ENCODE assay signal across 1 cellular context in the genomic region with DNA sequence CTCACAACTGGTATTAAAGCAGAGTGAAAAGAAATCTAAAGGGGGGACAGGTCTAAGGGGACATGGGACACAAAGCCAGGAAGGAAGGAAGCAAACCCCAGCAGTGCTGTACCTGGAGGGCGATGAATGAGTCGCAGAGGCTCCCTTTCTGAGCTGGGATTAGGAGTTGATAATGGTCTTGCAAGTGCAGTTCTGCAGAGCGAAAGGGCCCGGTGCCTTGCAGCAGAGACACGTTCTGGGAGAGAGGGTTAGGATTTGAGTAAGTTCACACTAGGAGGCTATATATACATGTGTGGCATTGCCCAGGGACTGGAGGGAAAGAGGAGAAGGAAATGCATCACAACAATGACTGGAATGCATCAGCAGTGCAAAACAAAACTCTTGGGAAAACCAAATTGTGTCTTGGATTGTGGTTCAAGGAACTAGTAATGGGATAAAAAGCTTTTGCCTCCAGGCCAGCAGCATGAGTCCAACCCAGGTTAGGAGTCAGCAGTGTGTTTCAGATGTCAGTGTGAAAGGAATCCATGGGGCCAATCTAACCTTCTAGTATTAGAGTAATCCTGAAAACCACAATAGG.
TF ChIP-seq lines count a peak whose summit lies in the region.

No MANE protein-coding gene starts in this region.

TF ChIP-seq in IMR-90, 13 proteins besides CTCF, POLR2A, EP300 and RAD21:
- TF ChIP-seq, protein P1, sequence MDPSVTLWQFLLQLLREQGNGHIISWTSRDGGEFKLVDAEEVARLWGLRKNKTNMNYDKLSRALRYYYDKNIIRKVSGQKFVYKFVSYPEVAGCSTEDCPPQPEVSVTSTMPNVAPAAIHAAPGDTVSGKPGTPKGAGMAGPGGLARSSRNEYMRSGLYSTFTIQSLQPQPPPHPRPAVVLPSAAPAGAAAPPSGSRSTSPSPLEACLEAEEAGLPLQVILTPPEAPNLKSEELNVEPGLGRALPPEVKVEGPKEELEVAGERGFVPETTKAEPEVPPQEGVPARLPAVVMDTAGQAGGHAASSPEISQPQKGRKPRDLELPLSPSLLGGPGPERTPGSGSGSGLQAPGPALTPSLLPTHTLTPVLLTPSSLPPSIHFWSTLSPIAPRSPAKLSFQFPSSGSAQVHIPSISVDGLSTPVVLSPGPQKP (IDR thresholded peaks at IDR 0.05; ENCODE audit: borderline replicate concordance, low read depth, low read length) = no peak
- no peak for TF ChIP-seq FOS (IDR thresholded peaks at IDR 0.05; ENCODE audit: low read depth, low read length)
- no peak for TF ChIP-seq RCOR1 (IDR thresholded peaks at IDR 0.05; ENCODE audit: insufficient replicate concordance, low read length)
- no peak for TF ChIP-seq BHLHE40 (IDR thresholded peaks at IDR 0.05; ENCODE audit: low read depth, low read length)
- no peak for TF ChIP-seq CEBPB (IDR thresholded peaks at IDR 0.05; ENCODE audit: low read depth, low read length)
